7 cellular contexts compared by ENCODE assay signal in the genomic region with DNA sequence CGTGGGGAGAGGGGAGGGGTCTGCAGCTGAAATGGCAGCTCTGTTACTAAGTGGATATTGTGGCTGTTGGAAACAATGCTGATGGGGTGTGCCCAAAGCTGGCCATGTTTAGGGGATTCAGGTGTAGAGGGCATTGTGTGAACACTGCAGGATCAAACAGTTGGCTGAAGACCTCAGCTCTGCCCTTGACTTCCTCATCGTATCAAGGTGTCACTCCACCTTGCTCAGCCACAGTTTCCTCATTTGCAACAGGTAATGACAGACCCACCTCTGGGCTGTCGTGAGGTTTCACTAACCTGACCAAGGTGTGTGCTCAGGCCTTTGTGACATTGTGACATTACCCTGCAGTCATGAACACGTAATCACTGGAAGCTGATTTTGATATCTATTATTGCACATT.
"Had no signal": no experiment of that assay in that cellular context is flagged by ENCODE, and none has a peak within 500 bp of the region (broad histone marks: within the 10 kb centered on the region; RNA-seq: fewer than 3 reads in every experiment).

No MANE protein-coding gene starts in this region.

- H3K4me3 Mint-ChIP-seq: GM23338, HFFc6 had no signal

- ATAC-seq: GM23338, HCT116, HepG2 had no signal

- H3K36me3 Mint-ChIP-seq: IgD-negative memory B cell had no signal

- DNase-seq: H7, HFFc6, KBM-7 had no signal

- H3K27ac Mint-ChIP-seq: GM23338, HFFc6, IgD-negative memory B cell had no signal

- H3K9me3 Mint-ChIP-seq: GM23338, IgD-negative memory B cell had no signal
